19 cellular contexts compared by ENCODE assay signal in genomic region chr10:124010563-124011131, GRCh38.
DNase-seq lines count a peak whose midpoint lies in the region; ATAC-seq, FAIRE-seq and TF ChIP-seq lines count a peak whose summit lies in the region.
"Had no signal": no experiment of that assay in that cellular context is flagged by ENCODE, and none has a peak within 500 bp of the region (broad histone marks: within the 10 kb centered on the region; RNA-seq: fewer than 3 reads in every experiment).

No MANE protein-coding gene starts in this region.

- H3K27me3 Mint-ChIP-seq in nephron progenitor cell (ENCODE audit: low read depth, poor library complexity) (peaks cover 15% of the 10 kb centered on the region), CD14-positive monocyte (ENCODE audit: low read depth in 3 of 3) (peaks cover 12 to 40% (median 38%) of the 10 kb centered on the region in 3 donors)
- H3K27me3 Mint-ChIP-seq: natural killer cell treated with Interleukin-12 subunit alpha and Interleukin-12 subunit beta and Interleukin-15 and Interleukin-18, amount 100 ng/mL, for 72 hours had no signal

- H3K9me3 ChIP-seq in BLaER1 = peaks cover 17% of the 10 kb centered on the region
- no peaks in the 10 kb centered on the region for H3K9me3 ChIP-seq in Panc1 (ENCODE audit: control insufficient read depth, insufficient read depth, low read depth, low read length)

- H3K9me3 Mint-ChIP-seq in nephron progenitor cell (peaks cover 27% of the 10 kb centered on the region), CD14-positive monocyte (peaks cover 11 to 24% (median 18%) of the 10 kb centered on the region in 7 donors)
- H3K9me3 Mint-ChIP-seq: natural killer cell treated with Interleukin-12 subunit alpha and Interleukin-12 subunit beta and Interleukin-15 and Interleukin-18, amount 100 ng/mL, for 72 hours had no signal

- CTCF ChIA-PET in Panc1 (lab: Charles Lee) = no interaction called here

- H3K27me3 ChIP-seq in BLaER1 (no peaks in the 10 kb centered on the region), Panc1 (ENCODE audit: control insufficient read depth, insufficient read depth, low read length) (no peaks in the 10 kb centered on the region), foreskin keratinocyte (no peaks in the 10 kb centered on the region)
- H3K27me3 ChIP-seq: heart left ventricle had no signal

- no peak overlapping the region for H3K4me3 ChIP-seq in BLaER1
- H3K4me3 ChIP-seq in Panc1 (ENCODE audit: low read depth in 2 of 2, low read length in 2 of 2) = no peak overlapping the region
- H3K4me3 ChIP-seq: heart left ventricle, SK-N-MC, skin epidermis had no signal

- H3K36me3 Mint-ChIP-seq in nephron progenitor cell (ENCODE audit: low read depth) (peaks cover 60% of the 10 kb centered on the region), CD14-positive monocyte (peaks cover 92 to 99% of the 10 kb centered on the region in 2 donors)
- H3K36me3 Mint-ChIP-seq: natural killer cell treated with Interleukin-12 subunit alpha and Interleukin-12 subunit beta and Interleukin-15 and Interleukin-18, amount 100 ng/mL, for 72 hours had no signal

- peaks cover 95% of the 10 kb centered on the region for H3K36me3 ChIP-seq in BLaER1
- H3K36me3 ChIP-seq in Panc1 (ENCODE audit: control insufficient read depth, insufficient read depth, low read length) = no peaks in the 10 kb centered on the region

- H3K27ac Mint-ChIP-seq in nephron progenitor cell (no peak overlapping the region), CD14-positive monocyte (no peak overlapping the region)
- H3K27ac Mint-ChIP-seq: natural killer cell treated with Interleukin-12 subunit alpha and Interleukin-12 subunit beta and Interleukin-15 and Interleukin-18, amount 100 ng/mL, for 72 hours; stimulated activated naive CD8-positive, alpha-beta T cell treated with anti-CD3 and anti-CD28 coated beads, Interleukin-15, Interleukin-2, amounts not matched to agents 100 ng/mL and 50 ng/mL, for 24 hours had no signal

- H3K4me1 ChIP-seq in BLaER1 (peaks cover 86% of the 10 kb centered on the region), Panc1 (ENCODE audit: control insufficient read depth, insufficient read depth, low read length) (no peaks in the 10 kb centered on the region), foreskin keratinocyte (peaks cover 6% of the 10 kb centered on the region)

- TF ChIP-seq CTCF in Panc1 (IDR thresholded peaks at IDR 0.05) (no peak), foreskin keratinocyte (conservative IDR thresholded peaks at IDR 0.05) (no peak), nephron progenitor cell (IDR thresholded peaks at IDR 0.05) (no peak), CD14-positive monocyte (IDR thresholded peaks at IDR 0.05) (no peak)

- in situ Hi-C loops in Panc1 (cut with HindIII; ENCODE audit: low pct_unique_long_range_greater_than_20kb, low sequenced_read_pairs) = no loop called here

- peaks cover 98% of the 10 kb centered on the region for H4K20me1 ChIP-seq in BLaER1

- peak; percentile 68 for ATAC-seq in Panc1
- ATAC-seq in foreskin keratinocyte = peak; percentile 65
- ATAC-seq: left ventricle myocardium superior; natural killer cell treated with Interleukin-12 subunit alpha and Interleukin-12 subunit beta and Interleukin-15 and Interleukin-18, amount 100 ng/mL, for 72 hours had no signal

- DNase-seq in Panc1 (ENCODE audit: low read depth, low spot score) = no peak
- peak in 1 of 2 donors; percentile 18 for DNase-seq in foreskin keratinocyte
- DNase-seq in nephron progenitor cell = peak; percentile 70
- DNase-seq in GM12891 (ENCODE audit: insufficient read length, low spot score) = no peak
- no peak for DNase-seq in occipital lobe (lab: John Stamatoyannopoulos, UW)
- no peak for DNase-seq in T1000 (lab: John Stamatoyannopoulos, UW)
- no peak for DNase-seq in CD14-positive monocyte (ENCODE audit: low spot score)
- DNase-seq: ACHN; left ventricle myocardium superior; MM.1S; NCI-H2171; NK-92 treated with Interleukin-12 subunit alpha and Interleukin-12 subunit beta, amount 100 ng/mL, for 24 hours had no signal

- no peak overlapping the region for H3K27ac ChIP-seq in BLaER1
- no peak overlapping the region for H3K27ac ChIP-seq in Panc1 (ENCODE audit: low read length)
- H3K27ac ChIP-seq in foreskin keratinocyte = no peak overlapping the region
- H3K27ac ChIP-seq: SK-N-MC had no signal

- H3K4me3 Mint-ChIP-seq in nephron progenitor cell (no peak overlapping the region), CD14-positive monocyte (no peak overlapping the region)
- H3K4me3 Mint-ChIP-seq: natural killer cell treated with Interleukin-12 subunit alpha and Interleukin-12 subunit beta and Interleukin-15 and Interleukin-18, amount 100 ng/mL, for 72 hours; stimulated activated naive CD8-positive, alpha-beta T cell treated with anti-CD3 and anti-CD28 coated beads, Interleukin-15, Interleukin-2, amounts not matched to agents 100 ng/mL and 50 ng/mL, for 24 hours had no signal

- H3K9ac ChIP-seq in BLaER1 = no peak overlapping the region

- no peak for TF ChIP-seq POLR2A in GM12891 (IDR thresholded peaks at IDR 0.05; ENCODE audit: low read depth, low read length)

- intact Hi-C loops in Panc1 (cut with micrococcal nuclease; ENCODE audit: unreplicated experiment) (no loop called here), CD14-positive monocyte (cut with micrococcal nuclease) (no loop called here)

- POLR2A ChIA-PET in Panc1 (lab: Charles Lee) = no interaction called here

- BruUV-seq in Panc1 (replicated peaks; lab: Mats Ljungman, UMichigan) = no TSS peak

- H3K4me1 Mint-ChIP-seq in nephron progenitor cell (peaks cover 45% of the 10 kb centered on the region), CD14-positive monocyte (peaks cover 20% of the 10 kb centered on the region)

- H3K4me2 ChIP-seq in BLaER1 = peak overlapping the region; percentile 64

- FAIRE-seq in GM12891 (lab: Jason Lieb, UNC) = no peak
- FAIRE-seq: endometrium had no signal

TF ChIP-seq in GM12891, 5 proteins besides CTCF, POLR2A, EP300 and RAD21:
- no peak for TF ChIP-seq TAF1 (IDR thresholded peaks at IDR 0.05; ENCODE audit: low read depth, low read length)
- no peak for TF ChIP-seq POLR2AphosphoS5 (IDR thresholded peaks at IDR 0.05; ENCODE audit: low read depth, low read length)
